2 cellular contexts compared by ENCODE assay signal in genomic region chr1:42674682-42675081, GRCh38.
TF ChIP-seq lines count a peak whose summit lies in the region.

No MANE protein-coding gene starts in this region.

TF ChIP-seq in liver, 16 proteins besides CTCF, POLR2A, EP300 and RAD21:
- TF ChIP-seq ZBTB33 (IDR thresholded peaks at IDR 0.05) (no peak), HNF4A (conservative IDR thresholded peaks at IDR 0.05) (peak; percentile 27 to 43), TAF1 (conservative IDR thresholded peaks at IDR 0.05) (no peak)
TF ChIP-seq in liver: peak in this region for 1.

TF ChIP-seq in HepG2, 621 proteins besides CTCF, POLR2A, EP300 and RAD21:
- TF ChIP-seq RFX3 (CRISPR knock-in tag; IDR thresholded peaks at IDR 0.05), result no peak
- no peak for TF ChIP-seq LCORL (IDR thresholded peaks at IDR 0.05)
- TF ChIP-seq LCORL (CRISPR knock-in tag; IDR thresholded peaks at IDR 0.05), result no peak
- no peak for TF ChIP-seq ZNF280D (CRISPR knock-in tag; IDR thresholded peaks at IDR 0.05)
- TF ChIP-seq ELK4 (CRISPR knock-in tag; IDR thresholded peaks at IDR 0.05; ENCODE audit: borderline replicate concordance), result no peak
- TF ChIP-seq ZNF569 (CRISPR knock-in tag; IDR thresholded peaks at IDR 0.05; ENCODE audit: borderline replicate concordance), result no peak
- no peak for TF ChIP-seq SMAD3 (CRISPR knock-in tag; IDR thresholded peaks at IDR 0.05)
- TF ChIP-seq POGK (CRISPR knock-in tag; conservative IDR thresholded peaks at IDR 0.05), result no peak
- no peak for TF ChIP-seq SIN3B (IDR thresholded peaks at IDR 0.05; ENCODE audit: low read length)
- no peak for TF ChIP-seq MATR3 (CRISPR knock-in tag; IDR thresholded peaks at IDR 0.05)
- no peak for TF ChIP-seq MAFF (IDR thresholded peaks at IDR 0.05; ENCODE audit: low read depth, low read length)
- TF ChIP-seq RARA (CRISPR knock-in tag; IDR thresholded peaks at IDR 0.05), result no peak
- no peak for TF ChIP-seq JUND (CRISPR knock-in tag; IDR thresholded peaks at IDR 0.05)
- TF ChIP-seq ZHX2 (IDR thresholded peaks at IDR 0.05; ENCODE audit: low read depth), result no peak
- no peak for TF ChIP-seq ZHX2 (CRISPR knock-in tag; IDR thresholded peaks at IDR 0.05; ENCODE audit: borderline replicate concordance)
- no peak for TF ChIP-seq ESRRA (CRISPR knock-in tag; IDR thresholded peaks at IDR 0.05; ENCODE audit: low read depth)
- no peak for TF ChIP-seq GTF3A (CRISPR knock-in tag; conservative IDR thresholded peaks at IDR 0.05)
